ENCODE assay signal across 8 cellular contexts in genomic region chr11:64246874-64247728, GRCh38. TPM values are rescaled to one million over a fixed set of nuclear protein-coding genes. Genes with fewer than 3 reads are reported as not detected.
A peak's percentile ranks its signal among the peaks of the same experiment; 100 is the strongest.
DNase-seq lines count a peak whose midpoint lies in the region; ATAC-seq and FAIRE-seq lines count a peak whose summit lies in the region.

PPP1R14B (minus strand) TSS chr11:64246943; CDS start chr11:64246673, 270 bp downstream.

- H3K36me3 ChIP-seq in small intestine (ENCODE audit: control insufficient read depth in 2 of 2, insufficient read depth in 2 of 2, low read length in 2 of 2), result peaks cover 0 to 5% of the 10 kb centered on the region in 2 donors

- no peaks in the 10 kb centered on the region for H3K9me3 ChIP-seq in small intestine (ENCODE audit: control insufficient read depth, low read depth)

- H3K27me3 ChIP-seq in small intestine (ENCODE audit: control insufficient read depth in 2 of 2, insufficient read depth in 2 of 2, low read length in 2 of 2), result no peaks in the 10 kb centered on the region

- peak within 1 kb of the TSS; percentile 68 to 71 for H3K4me3 ChIP-seq in small intestine (ENCODE audit: low read depth in 1 of 2, low read length in 2 of 2)

- FAIRE-seq in small intestine (lab: Jason Lieb, UNC), result no peak

- peak within 1 kb of the TSS; percentile 90 to 97 for H3K27ac ChIP-seq in small intestine (ENCODE audit: low read depth in 1 of 2, low read length in 1 of 2)

- DNase-seq in EH (ENCODE audit: low read depth) (peak; percentile 90), NCI-H446 (lab: John Stamatoyannopoulos, UW) (peak; percentile 59 to 88), inferior parietal cortex (ENCODE audit: extremely low spot score) (peak; percentile 82), small intestine (peak; percentile 86)
- peak; percentile 62 to 71 (median 67) for DNase-seq in activated CD4-positive, CD25-positive, alpha-beta regulatory T cell (lab: John Stamatoyannopoulos, UW)
- DNase-seq in central memory CD4-positive, alpha-beta T cell, result peak; percentile 71

- peaks cover 0 to 3% of the 10 kb centered on the region in 2 donors for H3K4me1 ChIP-seq in small intestine (ENCODE audit: control insufficient read depth in 2 of 2, insufficient read depth in 1 of 2, low read depth in 1 of 2, low read length in 1 of 2)

- peak; percentile 33 for ATAC-seq in HG02981 (IDR thresholded peaks at IDR 0.05; ENCODE audit: unreplicated experiment)
- ATAC-seq in GM21423 (IDR thresholded peaks at IDR 0.05; ENCODE audit: unreplicated experiment), result no peak

- WGBS in small intestine, 3 donors, result 1 to 2% (median 1%) methylated on average over 52 to 73 of the region's 73 CpGs

RNA-seq across cellular contexts. Expression of gene PPP1R14B, which starts in this region (rescaled TPM):
- polyA plus RNA-seq in small intestine, result 100 to 1,000 TPM; 139 to 161 (median 147) TPM
